ENCODE assay signal across 11 cellular contexts in the genomic region with DNA sequence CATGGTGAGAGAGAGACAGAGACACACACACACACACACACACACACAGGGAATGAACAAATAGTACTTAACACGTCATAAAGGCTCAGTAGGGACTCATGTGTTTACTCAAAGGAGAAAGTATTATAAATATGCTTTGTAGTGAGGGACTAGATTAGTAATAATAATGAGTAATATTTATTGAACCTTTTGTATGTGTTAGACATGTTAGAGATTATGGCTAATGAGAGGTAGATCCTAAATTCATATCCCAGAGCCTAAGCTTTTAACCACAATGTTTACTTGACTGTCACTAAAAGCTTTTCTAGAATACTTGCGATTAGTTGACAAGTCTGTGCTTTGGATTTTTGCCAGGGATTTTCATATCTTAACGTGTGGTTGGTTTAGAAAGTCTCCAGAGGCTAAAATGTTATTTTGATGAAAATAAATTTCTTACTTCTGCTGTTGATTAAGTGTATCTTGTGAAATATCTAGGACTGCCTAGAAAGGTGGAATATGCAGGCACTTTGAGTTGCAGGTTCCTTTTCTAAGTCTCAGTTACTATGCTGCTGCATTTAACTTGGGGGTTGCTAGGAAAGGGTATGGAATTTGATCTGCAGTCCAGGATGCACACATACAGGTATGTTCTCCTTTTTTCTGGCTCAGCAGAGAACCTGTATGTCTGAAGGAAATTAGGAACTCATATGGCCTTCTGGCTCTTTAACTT.
DNase-seq lines count a peak whose midpoint lies in the region; ATAC-seq and TF ChIP-seq lines count a peak whose summit lies in the region.
"Had no signal": no experiment of that assay in that cellular context is flagged by ENCODE, and none has a peak within 500 bp of the region (broad histone marks: within the 10 kb centered on the region; RNA-seq: fewer than 3 reads in every experiment).

No MANE protein-coding gene starts in this region.

- no peaks in the 10 kb centered on the region for H3K4me1 ChIP-seq in upper lobe of right lung
- H3K4me1 ChIP-seq: transverse colon had no signal

- no peak overlapping the region for H3K4me3 ChIP-seq in fibroblast of villous mesenchyme (ENCODE audit: low read depth, low read length)
- H3K4me3 ChIP-seq in upper lobe of right lung, result no peak overlapping the region
- H3K4me3 ChIP-seq: transverse colon had no signal

- intact Hi-C loops in Right ventricle myocardium superior (cut with DNase I) (no loop called here), cardiac septum (cut with DNase I) (no loop called here), upper lobe of right lung (cut with DNase I) (no loop called here)

- H3K9me3 ChIP-seq in upper lobe of right lung, result no peaks in the 10 kb centered on the region
- H3K9me3 ChIP-seq: neutrophil, transverse colon had no signal

- H3K36me3 ChIP-seq in upper lobe of right lung, result peaks cover 21% of the 10 kb centered on the region

- ATAC-seq in Right ventricle myocardium superior (ENCODE audit: poor library complexity) (peak; percentile 47), upper lobe of right lung (peak; percentile 41), GM21723 (IDR thresholded peaks at IDR 0.05; ENCODE audit: unreplicated experiment) (no peak)
- ATAC-seq: activated T-cell treated with anti-CD3 and anti-CD28 coated beads, Interleukin-2, amount 50 U/mL, for 4 hours had no signal

- no peak for DNase-seq in Right ventricle myocardium superior
- no peak for DNase-seq in cardiac septum (ENCODE audit: low spot score)
- peak; percentile 38 for DNase-seq in OCI-M1 (lab: John Stamatoyannopoulos, UW)
- DNase-seq in fibroblast of villous mesenchyme (ENCODE audit: low read depth), result peak; percentile 82
- DNase-seq in upper lobe of right lung, result no peak
- DNase-seq in NCI-H226, result no peak
- DNase-seq in GM19238 (ENCODE audit: insufficient read length, low spot score), result no peak
- DNase-seq: activated T-cell treated with anti-CD3 and anti-CD28 coated beads, Interleukin-2, amount 50 U/mL, for 4 hours; transverse colon had no signal

- no peaks in the 10 kb centered on the region for H3K27me3 ChIP-seq in upper lobe of right lung
- H3K27me3 ChIP-seq: neutrophil, transverse colon had no signal

- TF ChIP-seq CTCF in fibroblast of villous mesenchyme (IDR thresholded peaks at IDR 0.05; ENCODE audit: insufficient read depth, low read depth, low read length) (no peak), upper lobe of right lung (IDR thresholded peaks at IDR 0.05) (no peak)

- H3K27ac ChIP-seq in upper lobe of right lung, result no peak overlapping the region
- H3K27ac ChIP-seq: neutrophil, transverse colon had no signal

Comparison
In these comparisons a context has a peak if more than half of its experiments do, and no peak if none do; other contexts are left out.
1. DNase-seq: peak in OCI-M1 (single experiment) and fibroblast of villous mesenchyme (single experiment); none in Right ventricle myocardium superior (single experiment), cardiac septum (single experiment), upper lobe of right lung (single experiment), NCI-H226 (single experiment) and GM19238 (single experiment).